9 cellular contexts compared by ENCODE assay signal in the genomic region with DNA sequence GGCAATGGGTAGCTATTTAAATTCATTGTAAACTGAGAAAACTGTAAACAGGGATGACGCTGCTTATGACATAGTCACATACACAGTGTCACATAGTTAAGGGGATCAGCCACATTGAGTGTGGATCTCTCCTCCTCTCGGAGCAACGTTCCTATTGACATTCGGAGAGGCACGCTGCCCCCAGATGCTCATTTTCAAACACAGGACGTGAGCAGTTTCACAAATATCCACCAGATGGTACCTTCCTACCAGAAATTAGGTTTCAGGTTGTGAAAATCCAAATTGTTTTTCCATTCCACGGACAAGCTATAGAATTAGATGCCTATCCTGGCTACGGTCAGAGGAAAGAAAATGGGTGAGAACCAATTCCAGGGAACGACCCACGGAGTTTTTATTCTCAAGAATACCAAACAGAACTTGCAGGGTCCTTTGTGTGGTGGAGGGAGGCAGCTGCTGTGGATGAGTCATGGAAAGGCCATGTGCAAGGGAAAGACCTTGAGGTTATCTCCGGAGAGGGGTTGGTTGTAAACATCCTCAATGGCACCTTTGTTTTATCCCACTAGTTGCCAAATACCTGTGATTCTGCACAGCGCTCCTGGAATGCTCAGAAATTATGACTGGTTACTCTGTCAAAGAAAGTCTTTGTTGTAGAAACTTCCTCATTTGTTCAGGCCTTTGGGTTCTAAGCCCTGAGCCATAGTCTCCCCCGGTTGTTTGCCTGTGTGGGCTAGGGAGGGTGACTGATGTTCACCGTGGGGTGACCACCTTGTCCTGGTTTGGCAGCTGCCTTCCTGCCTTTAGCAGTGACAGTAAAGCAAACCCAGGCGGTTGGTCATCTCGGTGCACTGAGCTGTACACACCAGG.
DNase-seq lines count a peak whose midpoint lies in the region; ATAC-seq and TF ChIP-seq lines count a peak whose summit lies in the region.
"Had no signal": no experiment of that assay in that cellular context is flagged by ENCODE, and none has a peak within 500 bp of the region (broad histone marks: within the 10 kb centered on the region; RNA-seq: fewer than 3 reads in every experiment).

No MANE protein-coding gene starts in this region.

- H3K9ac ChIP-seq in endodermal cell (ENCODE audit: extremely low read depth, low read length, poor library complexity, severe bottlenecking): no peak overlapping the region
- H3K9ac ChIP-seq: parathyroid adenoma had no signal

- no peak for ATAC-seq in HG03432 (IDR thresholded peaks at IDR 0.05; ENCODE audit: unreplicated experiment)

- H3K36me3 ChIP-seq in endodermal cell (ENCODE audit: control insufficient read depth, insufficient read depth, low read length) (peaks cover 17% of the 10 kb centered on the region), neutrophil (peaks cover 82% of the 10 kb centered on the region)

- DNase-seq in NCI-H1105 (lab: John Stamatoyannopoulos, UW) (peak; percentile 1), NCI-H1105 treated with DMSO at 0.1 percent for 48 hours (lab: John Stamatoyannopoulos, UW) (no peak), NCI-H510A treated with DMSO at 0.1 percent for 48 hours (lab: John Stamatoyannopoulos, UW) (peak; percentile 31), endodermal cell (no peak), dedifferentiated amniotic fluid mesenchymal stem cell (ENCODE audit: extremely low spot score) (no peak), middle frontal gyrus (ENCODE audit: extremely low spot score, low spot score) (no peak)

- peaks cover 5% of the 10 kb centered on the region for H3K4me1 ChIP-seq in endodermal cell (ENCODE audit: control insufficient read depth, insufficient read depth, low read length)
- peaks cover 9 to 14% of the 10 kb centered on the region in 2 experiments for H3K4me1 ChIP-seq in neutrophil (ENCODE audit: control insufficient read depth in 1 of 2, insufficient read depth in 1 of 2, low read depth in 1 of 2, low read length in 1 of 2)
- H3K4me1 ChIP-seq: parathyroid adenoma had no signal

- TF ChIP-seq CTCF in endodermal cell (conservative IDR thresholded peaks at IDR 0.05): peak; percentile 71
- TF ChIP-seq CTCF in neutrophil (IDR thresholded peaks at IDR 0.05): no peak

- no peaks in the 10 kb centered on the region for H3K27me3 ChIP-seq in endodermal cell (ENCODE audit: control insufficient read depth, insufficient read depth, low read length, poor library complexity, severe bottlenecking)
- H3K27me3 ChIP-seq in neutrophil: no peaks in the 10 kb centered on the region

- H3K9me3 ChIP-seq in endodermal cell (ENCODE audit: control insufficient read depth, low read length): peaks cover 21% of the 10 kb centered on the region
- no peaks in the 10 kb centered on the region for H3K9me3 ChIP-seq in neutrophil

- H3K4me1 Mint-ChIP-seq in endodermal cell: peaks cover 9% of the 10 kb centered on the region

- no peak overlapping the region for H3K4me3 ChIP-seq in endodermal cell (ENCODE audit: low read length)
- H3K4me3 ChIP-seq in neutrophil (ENCODE audit: low read depth in 1 of 2, low read length in 1 of 2): no peak overlapping the region

- H3K9me3 Mint-ChIP-seq in endodermal cell: peaks cover 33% of the 10 kb centered on the region

- 75 to 83% methylated on average over 12 to 16 of the region's 16 CpGs for WGBS in endodermal cell (ENCODE audit: insufficient coverage in 1 of 2, insufficient read length in 1 of 2), 2 experiments

- H3K27ac ChIP-seq in endodermal cell (ENCODE audit: low read depth, low read length) (peak overlapping the region; percentile 60), neutrophil (peak overlapping the region; percentile 37)
- H3K27ac ChIP-seq: parathyroid adenoma had no signal

- H3K27me3 Mint-ChIP-seq in endodermal cell (ENCODE audit: insufficient read depth): no peaks in the 10 kb centered on the region

- no peak overlapping the region for H3K4me3 Mint-ChIP-seq in endodermal cell

- peak overlapping the region; percentile 48 for H3K27ac Mint-ChIP-seq in endodermal cell

- H3K36me3 Mint-ChIP-seq in endodermal cell (ENCODE audit: low read depth): peaks cover 19% of the 10 kb centered on the region

Comparison
In these comparisons a context has a peak if more than half of its experiments do, and no peak if none do; other contexts are left out.
1. DNase-seq: peak in NCI-H1105 (single experiment) and NCI-H510A treated with DMSO at 0.1 percent for 48 hours (single experiment); none in NCI-H1105 treated with DMSO at 0.1 percent for 48 hours (single experiment), endodermal cell (single experiment), dedifferentiated amniotic fluid mesenchymal stem cell (single experiment) and middle frontal gyrus (single experiment).